In genomic region chr12:41709463-41710285, GRCh38 we compare ENCODE assay signal across 1 cellular context.
A peak's percentile ranks its signal among the peaks of the same experiment; 100 is the strongest.
TF ChIP-seq lines count a peak whose summit lies in the region.

No MANE protein-coding gene starts in this region.

TF ChIP-seq in HEK293, 187 proteins besides CTCF, POLR2A, EP300 and RAD21 (continued from another document):
- peak; percentile 56; the same call in 1 of the 2 replicates for TF ChIP-seq PRDM10 (tag by site-specific recombination; IDR thresholded peaks at IDR 0.05)
- TF ChIP-seq ZNF76 (tag by site-specific recombination; IDR thresholded peaks at IDR 0.05; ENCODE audit: borderline replicate concordance, low read depth) = no peak
- TF ChIP-seq ZNF148 (tag by site-specific recombination; IDR thresholded peaks at IDR 0.05; ENCODE audit: borderline replicate concordance) = peak; percentile 54; the same call in 1 of the 2 replicates
- TF ChIP-seq ZNF585B (tag by site-specific recombination; IDR thresholded peaks at IDR 0.05) = no peak
- TF ChIP-seq ZNF398 (tag by site-specific recombination; IDR thresholded peaks at IDR 0.05) = peak; percentile 69
- no peak for TF ChIP-seq ZNF341 (tag by site-specific recombination; IDR thresholded peaks at IDR 0.05; ENCODE audit: low read depth)
- TF ChIP-seq ZNF658 (tag by site-specific recombination; IDR thresholded peaks at IDR 0.05) = no peak
- no peak for TF ChIP-seq ZBTB20 (tag by site-specific recombination; IDR thresholded peaks at IDR 0.05)
- TF ChIP-seq MYNN (tag by site-specific recombination; IDR thresholded peaks at IDR 0.05; ENCODE audit: borderline replicate concordance) = no peak
- TF ChIP-seq ZFP41 (tag by site-specific recombination; IDR thresholded peaks at IDR 0.05; ENCODE audit: borderline replicate concordance) = no peak
- no peak for TF ChIP-seq ZNF514 (tag by site-specific recombination; IDR thresholded peaks at IDR 0.05)
- TF ChIP-seq KLF10 (tag by site-specific recombination; IDR thresholded peaks at IDR 0.05) = no peak
- no peak for TF ChIP-seq YY1 (tag by site-specific recombination; IDR thresholded peaks at IDR 0.05)
- peak; percentile 54; the same call in 1 of the 2 replicates for TF ChIP-seq REST (tag by site-specific recombination; IDR thresholded peaks at IDR 0.05)
- TF ChIP-seq ZNF362 (tag by site-specific recombination; IDR thresholded peaks at IDR 0.05) = no peak
- TF ChIP-seq SCRT1 (tag by site-specific recombination; IDR thresholded peaks at IDR 0.05; ENCODE audit: borderline replicate concordance) = no peak
TF ChIP-seq in HEK293: peak in this region for 7.
